Comparison of ENCODE assay signal across 13 cellular contexts in the genomic region with DNA sequence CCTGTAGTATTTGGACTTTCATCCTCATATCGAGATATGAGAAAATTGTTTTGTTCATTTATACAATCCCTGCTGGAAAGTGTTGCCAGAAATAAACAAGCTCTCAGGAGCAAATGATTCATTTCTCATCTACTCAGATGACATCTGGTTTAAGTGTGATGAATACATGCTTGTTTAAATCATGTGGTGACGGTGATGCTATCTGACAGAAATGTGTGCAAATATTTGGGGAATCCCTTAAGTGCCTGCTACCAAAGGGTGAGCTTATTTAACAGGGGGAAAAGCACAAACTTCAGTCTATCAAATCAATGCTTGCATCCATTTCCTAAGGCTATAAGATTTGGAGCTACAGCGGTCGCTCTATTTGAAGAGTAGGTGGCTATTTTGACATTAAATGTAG.
DNase-seq lines count a peak whose midpoint lies in the region; TF ChIP-seq lines count a peak whose summit lies in the region.
"Had no signal": no experiment of that assay in that cellular context is flagged by ENCODE, and none has a peak within 500 bp of the region (broad histone marks: within the 10 kb centered on the region; RNA-seq: fewer than 3 reads in every experiment).

No MANE protein-coding gene starts in this region.

- no peak overlapping the region for H2BK5ac ChIP-seq in mesenchymal stem cell (ENCODE audit: low read depth, low read length, poor library complexity, severe bottlenecking)

- H3K4me2 ChIP-seq in mesenchymal stem cell (ENCODE audit: low read length, poor library complexity, severe bottlenecking) = no peak overlapping the region

- H4K8ac ChIP-seq in mesenchymal stem cell (ENCODE audit: low read length) = no peak overlapping the region

- H3K14ac ChIP-seq in mesenchymal stem cell (ENCODE audit: low read length in 2 of 2) = no peak overlapping the region

- H3K4me1 ChIP-seq in mesenchymal stem cell (ENCODE audit: control insufficient read depth, insufficient read depth, low read depth, low read length) (no peaks in the 10 kb centered on the region), suprapubic skin (peaks cover 5% of the 10 kb centered on the region)

- H2AFZ ChIP-seq in mesenchymal stem cell (ENCODE audit: low read depth, low read length) = no peak overlapping the region

- DNase-seq in AG10803 (ENCODE audit: low read depth) (peak; percentile 25), LHCN-M2 (ENCODE audit: low read depth) (peak; percentile 92), brain microvascular endothelial cell (peak; percentile 72), mesenchymal stem cell (peak; percentile 22), HUDEP-2 (lab: John Stamatoyannopoulos, UW; ENCODE audit: unreplicated experiment in 76 of 76) (no peak), suprapubic skin (ENCODE audit: low spot score in 2 of 2) (no peak), OCI-M1 (lab: John Stamatoyannopoulos, UW) (no peak)
- DNase-seq in activated CD4-positive, alpha-beta T cell treated with anti-CD3 and anti-CD28 coated beads for 48 hours = no peak
- DNase-seq: dorsolateral prefrontal cortex, GF-D8, left ventricle myocardium superior, NCI-H2171 treated with DMSO at 0.1 percent for 48 hours, nucleus accumbens had no signal

- 88% methylated on average over 2 of the region's 4 CpGs for WGBS in mesenchymal stem cell
- 46% methylated on average over 4 of the region's 4 CpGs for WGBS in suprapubic skin

- no peak overlapping the region for H3K9ac ChIP-seq in mesenchymal stem cell (ENCODE audit: low read length)

- no peak for TF ChIP-seq POLR2A in suprapubic skin (IDR thresholded peaks at IDR 0.05)

- H3K4me3 ChIP-seq in AG10803 (ENCODE audit: low read length) (no peak overlapping the region), brain microvascular endothelial cell (ENCODE audit: low read depth, low read length) (no peak overlapping the region), mesenchymal stem cell (ENCODE audit: insufficient read depth in 1 of 2, low read depth in 1 of 2, low read length in 2 of 2) (no peak overlapping the region), suprapubic skin (no peak overlapping the region)
- H3K4me3 ChIP-seq: dorsolateral prefrontal cortex had no signal

- in situ Hi-C loops in brain microvascular endothelial cell (cut with HindIII; ENCODE audit: low pct_ligation_motif_present, low sequenced_read_pairs) = no loop called here

- H3K79me1 ChIP-seq in mesenchymal stem cell (replicated peaks; ENCODE audit: low read length, poor library complexity, severe bottlenecking) = no peaks in the 10 kb centered on the region

- no peak overlapping the region for H2BK120ac ChIP-seq in mesenchymal stem cell (ENCODE audit: low read depth, low read length)

- H3K4ac ChIP-seq in mesenchymal stem cell (ENCODE audit: low read depth in 1 of 2, low read length in 2 of 2) = no peak overlapping the region

- H3K36me3 ChIP-seq in brain microvascular endothelial cell (replicated peaks) = no peaks in the 10 kb centered on the region
- H3K36me3 ChIP-seq in mesenchymal stem cell (ENCODE audit: control insufficient read depth in 1 of 2, insufficient read depth in 2 of 2, low read depth in 1 of 2, low read length in 2 of 2) = no peaks in the 10 kb centered on the region
- H3K36me3 ChIP-seq in suprapubic skin = no peaks in the 10 kb centered on the region

- H2BK15ac ChIP-seq in mesenchymal stem cell (ENCODE audit: low read depth, poor library complexity, severe bottlenecking) = no peak overlapping the region

- TF ChIP-seq CTCF in AG10803 (conservative IDR thresholded peaks at IDR 0.05; ENCODE audit: low read length) = no peak
- no peak for TF ChIP-seq CTCF in brain microvascular endothelial cell (IDR thresholded peaks at IDR 0.05; ENCODE audit: low read depth, low read length, missing control alignments)
- no peak for TF ChIP-seq CTCF in suprapubic skin (IDR thresholded peaks at IDR 0.05)

- no peak overlapping the region for H3K18ac ChIP-seq in mesenchymal stem cell (ENCODE audit: low read depth in 1 of 2, low read length in 2 of 2)

- no peak overlapping the region for H2AK5ac ChIP-seq in mesenchymal stem cell (ENCODE audit: low read length, severe bottlenecking)

- H3K9me3 ChIP-seq in mesenchymal stem cell (ENCODE audit: control insufficient read depth, low read length) = no peaks in the 10 kb centered on the region
- no peaks in the 10 kb centered on the region for H3K9me3 ChIP-seq in suprapubic skin

- no peak overlapping the region for H3K23ac ChIP-seq in mesenchymal stem cell (ENCODE audit: low read length in 2 of 2)

- H3K27ac ChIP-seq in brain microvascular endothelial cell = peak overlapping the region; percentile 10
- H3K27ac ChIP-seq in mesenchymal stem cell (ENCODE audit: low read length, poor library complexity, severe bottlenecking) = no peak overlapping the region
- H3K27ac ChIP-seq in suprapubic skin = no peak overlapping the region
- H3K27ac ChIP-seq: dorsolateral prefrontal cortex had no signal

- H4K91ac ChIP-seq in mesenchymal stem cell (ENCODE audit: low read length) = no peak overlapping the region

- no peak overlapping the region for H2BK12ac ChIP-seq in mesenchymal stem cell (ENCODE audit: low read length in 2 of 2)

- H3K27me3 ChIP-seq in brain microvascular endothelial cell (replicated peaks) = no peaks in the 10 kb centered on the region
- H3K27me3 ChIP-seq in mesenchymal stem cell (ENCODE audit: control insufficient read depth in 1 of 2, insufficient read depth in 1 of 2, low read length in 2 of 2) = no peaks in the 10 kb centered on the region
- H3K27me3 ChIP-seq in suprapubic skin = no peaks in the 10 kb centered on the region
- H3K27me3 ChIP-seq: dorsolateral prefrontal cortex had no signal

- TF ChIP-seq EP300 in suprapubic skin (IDR thresholded peaks at IDR 0.05) = no peak

Comparison
In these comparisons a context has a peak if more than half of its experiments do, and no peak if none do; other contexts are left out.
1. DNase-seq: peak in AG10803 (single experiment), LHCN-M2 (single experiment), brain microvascular endothelial cell (single experiment) and mesenchymal stem cell (single experiment); none in HUDEP-2 (0 of 76), suprapubic skin (0 of 2), OCI-M1 (single experiment) and activated CD4-positive, alpha-beta T cell treated with anti-CD3 and anti-CD28 coated beads for 48 hours (single experiment).